Comparison of ENCODE assay signal across 18 cellular contexts in genomic region chr22:25742918-25743708, GRCh38. TPM values are rescaled to one million over a fixed set of nuclear protein-coding genes. Genes with fewer than 3 reads are reported as not detected.
DNase-seq lines count a peak whose midpoint lies in the region; ATAC-seq and TF ChIP-seq lines count a peak whose summit lies in the region.
"Had no signal": no experiment of that assay in that cellular context is flagged by ENCODE, and none has a peak within 500 bp of the region (broad histone marks: within the 10 kb centered on the region; RNA-seq: fewer than 3 reads in every experiment).

No MANE protein-coding gene starts in this region.

- H3K4me3 Mint-ChIP-seq in T-helper 1 cell treated with Interleukin-12 subunit alpha and Interleukin-12 subunit beta and Interleukin-4 antibody, amounts not matched to agents 30 μg/mL and 1 μg/mL, for 36 hours, result peak overlapping the region; percentile 19
- H3K4me3 Mint-ChIP-seq in HFFc6 (peak overlapping the region; percentile 18; the same call in 1 of the 2 replicates), Calu3 (ENCODE audit: low read depth, unreplicated experiment) (no peak overlapping the region)

- no peak for ATAC-seq in HG03460 (IDR thresholded peaks at IDR 0.05; ENCODE audit: unreplicated experiment)
- ATAC-seq in GM18858 (IDR thresholded peaks at IDR 0.05; ENCODE audit: unreplicated experiment), result no peak

- H3K4me2 ChIP-seq in osteoblast (ENCODE audit: insufficient read depth, low read length), result no peak overlapping the region

- H3K36me3 ChIP-seq in ascending aorta, result no peaks in the 10 kb centered on the region
- H3K36me3 ChIP-seq in osteoblast (ENCODE audit: insufficient read depth, low read length), result no peaks in the 10 kb centered on the region
- H3K36me3 ChIP-seq: sigmoid colon had no signal

- TF ChIP-seq CTCF in HFFc6 (IDR thresholded peaks at IDR 0.05) (no peak), ascending aorta (IDR thresholded peaks at IDR 0.05) (no peak), osteoblast (IDR thresholded peaks at IDR 0.05; ENCODE audit: extremely low read depth, low read depth, low read length) (no peak), Calu3 (IDR thresholded peaks at IDR 0.05; ENCODE audit: unreplicated experiment) (no peak)

- H3K27ac ChIP-seq in ascending aorta (peak overlapping the region; percentile 70 to 88), osteoblast (ENCODE audit: low read depth, low read length) (no peak overlapping the region)
- H3K27ac ChIP-seq: 22Rv1, sigmoid colon had no signal

- peak overlapping the region; percentile 70 for H3K27ac Mint-ChIP-seq in T-helper 1 cell treated with Interleukin-12 subunit alpha and Interleukin-12 subunit beta and Interleukin-4 antibody, amounts not matched to agents 30 μg/mL and 1 μg/mL, for 36 hours
- no peak overlapping the region for H3K27ac Mint-ChIP-seq in HFFc6
- no peak overlapping the region for H3K27ac Mint-ChIP-seq in Calu3 (ENCODE audit: unreplicated experiment)

- H3K9me3 Mint-ChIP-seq in T-helper 1 cell treated with Interleukin-12 subunit alpha and Interleukin-12 subunit beta and Interleukin-4 antibody, amounts not matched to agents 30 μg/mL and 1 μg/mL, for 36 hours, result no peaks in the 10 kb centered on the region
- H3K9me3 Mint-ChIP-seq in HFFc6, result peaks cover 53% of the 10 kb centered on the region
- H3K9me3 Mint-ChIP-seq in Calu3 (ENCODE audit: low read depth, unreplicated experiment), result no peaks in the 10 kb centered on the region

- intact Hi-C loops in ascending aorta (cut with DNase I), result loop anchor here (2.0 to 10.0 kb wide), 2 partner anchors 18 to 848 kb away; no protein-coding TSS in a partner anchor
- intact Hi-C loops in Calu3 (cut with micrococcal nuclease; ENCODE audit: unreplicated experiment), result no loop called here

- no peaks in the 10 kb centered on the region for H3K79me2 ChIP-seq in osteoblast (ENCODE audit: insufficient read depth, low read length)

- peak overlapping the region; percentile 17 for H2AFZ ChIP-seq in osteoblast (ENCODE audit: low read length)

- H3K27me3 ChIP-seq in ascending aorta, result no peaks in the 10 kb centered on the region
- H3K27me3 ChIP-seq in osteoblast (ENCODE audit: insufficient read depth, low read length), result no peaks in the 10 kb centered on the region
- H3K27me3 ChIP-seq: sigmoid colon had no signal

- peaks cover 21% of the 10 kb centered on the region for H3K36me3 Mint-ChIP-seq in T-helper 1 cell treated with Interleukin-12 subunit alpha and Interleukin-12 subunit beta and Interleukin-4 antibody, amounts not matched to agents 30 μg/mL and 1 μg/mL, for 36 hours (ENCODE audit: low read depth)
- H3K36me3 Mint-ChIP-seq in HFFc6 (ENCODE audit: low read depth) (peaks cover 5% of the 10 kb centered on the region), Calu3 (ENCODE audit: insufficient read depth, unreplicated experiment) (peaks cover 9% of the 10 kb centered on the region)

- H3K27me3 Mint-ChIP-seq in T-helper 1 cell treated with Interleukin-12 subunit alpha and Interleukin-12 subunit beta and Interleukin-4 antibody, amounts not matched to agents 30 μg/mL and 1 μg/mL, for 36 hours (ENCODE audit: low read depth), result no peaks in the 10 kb centered on the region
- H3K27me3 Mint-ChIP-seq in HFFc6 (ENCODE audit: insufficient read depth) (no peaks in the 10 kb centered on the region), Calu3 (ENCODE audit: unreplicated experiment) (no peaks in the 10 kb centered on the region)

- H4K20me1 ChIP-seq in osteoblast (ENCODE audit: insufficient read depth, low read length), result no peaks in the 10 kb centered on the region

- peaks cover 56% of the 10 kb centered on the region for H3K4me1 Mint-ChIP-seq in T-helper 1 cell treated with Interleukin-12 subunit alpha and Interleukin-12 subunit beta and Interleukin-4 antibody, amounts not matched to agents 30 μg/mL and 1 μg/mL, for 36 hours (ENCODE audit: low read depth)
- H3K4me1 Mint-ChIP-seq in HFFc6 (ENCODE audit: low read depth), result peaks cover 26% of the 10 kb centered on the region; the same call in 1 of the 2 replicates
- peaks cover 26% of the 10 kb centered on the region for H3K4me1 Mint-ChIP-seq in Calu3 (ENCODE audit: low read depth, unreplicated experiment)

- H3K4me1 ChIP-seq in ascending aorta, result peaks cover 4 to 19% of the 10 kb centered on the region in 2 donors
- peaks cover 30% of the 10 kb centered on the region for H3K4me1 ChIP-seq in osteoblast (ENCODE audit: insufficient read depth, low read length)
- H3K4me1 ChIP-seq: sigmoid colon had no signal

- CTCF ChIA-PET in Calu3 (lab: Charles Lee), result no interaction called here

- peak overlapping the region; percentile 49 to 65 for H3K4me3 ChIP-seq in ascending aorta
- no peak overlapping the region for H3K4me3 ChIP-seq in osteoblast (ENCODE audit: insufficient read depth, low read length)
- H3K4me3 ChIP-seq: sigmoid colon had no signal

- DNase-seq in T-helper 1 cell, result no peak
- DNase-seq in HFFc6, result no peak
- no peak for DNase-seq in ascending aorta (ENCODE audit: low spot score in 2 of 2)
- DNase-seq in osteoblast (ENCODE audit: insufficient read length, low spot score, missing footprints), result peak; percentile 43
- no peak for DNase-seq in Calu3
- DNase-seq: C1 segment of cervical spinal cord; central memory CD4-positive, alpha-beta T cell; hippocampal formation; NCI-H1048; NCI-H2171; NCI-H82; sigmoid colon; stimulated activated CD4-positive, alpha-beta T cell treated with anti-CD3 and anti-CD28 coated beads, Interleukin-4, amount 100 ng/mL, for 1 hour had no signal

- H3K9me3 ChIP-seq in ascending aorta (no peaks in the 10 kb centered on the region), osteoblast (ENCODE audit: low read depth, low read length) (no peaks in the 10 kb centered on the region)
- H3K9me3 ChIP-seq: sigmoid colon had no signal

- BruUV-seq in Calu3 (replicated peaks; lab: Mats Ljungman, UMichigan), result no TSS peak

RNA-seq across cellular contexts. Expression of gene MYO18B, which starts 1.1 kb away (rescaled TPM):
- under 1 TPM in 1 of 6 experiments, not detected in 5; 0.02 TPM for total RNA-seq in HFFc6 (2021; fragmentation: NEBNext Ultra II Directional; extraction: Animal tissue kit (Norgen Biotek cat#: 25700))
- total RNA-seq in ascending aorta, result 12.0 TPM
- total RNA-seq in osteoblast, result under 0.01 TPM in 1 of 2 replicates, not detected in the other
- total RNA-seq in Calu3 (2022), result 0.59 TPM in 1 of 2 replicates, not detected in the other
- total RNA-seq: kidney epithelial cell had no signal
